17 cellular contexts compared by ENCODE assay signal in the genomic region with DNA sequence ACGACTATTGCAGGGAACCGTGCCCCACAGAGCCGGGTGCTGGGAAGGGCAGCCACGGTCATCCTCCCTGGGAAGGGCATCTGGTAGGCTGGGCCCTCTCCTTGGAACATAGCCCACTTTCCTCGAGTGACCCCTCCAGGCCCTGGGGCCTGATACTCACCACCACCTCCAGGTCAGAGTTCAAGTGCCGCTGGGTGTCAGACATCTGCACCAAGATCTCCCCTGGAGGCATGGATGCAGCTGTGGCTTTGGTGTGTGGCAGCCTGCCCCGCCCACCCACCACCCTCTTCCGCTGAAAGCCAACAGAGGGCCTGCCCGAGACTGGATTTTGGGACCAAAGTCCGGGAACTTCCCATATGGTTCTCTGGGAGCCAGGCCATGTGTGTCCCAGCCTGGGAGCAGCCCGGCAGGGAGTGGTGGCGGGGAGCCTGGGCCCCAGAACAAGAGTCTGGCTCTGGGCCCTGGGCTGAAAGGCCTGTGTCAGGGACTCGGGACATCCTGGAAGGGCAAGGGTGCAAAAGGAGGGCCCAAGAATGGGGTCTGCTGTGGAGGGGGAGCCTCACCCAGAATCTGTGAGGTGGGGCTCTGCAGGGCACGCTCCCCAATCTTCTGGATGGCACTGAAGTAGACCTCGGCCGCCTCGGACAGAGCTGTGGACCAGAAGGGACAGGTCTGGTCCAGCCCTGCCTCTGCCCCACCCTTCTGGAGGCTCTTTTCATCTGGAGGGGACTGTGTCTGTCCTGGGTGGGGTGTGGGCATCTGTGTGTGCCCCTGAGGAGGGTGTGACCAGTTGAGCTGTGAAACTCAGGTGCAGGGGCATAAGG. TPM values are rescaled to one million over a fixed set of nuclear protein-coding genes. Genes with fewer than 3 reads are reported as not detected.
A peak's percentile ranks its signal among the peaks of the same experiment; 100 is the strongest.
DNase-seq lines count a peak whose midpoint lies in the region; ATAC-seq and TF ChIP-seq lines count a peak whose summit lies in the region.
"Had no signal": no experiment of that assay in that cellular context is flagged by ENCODE, and none has a peak within 500 bp of the region (broad histone marks: within the 10 kb centered on the region; RNA-seq: fewer than 3 reads in every experiment).

No MANE protein-coding gene starts in this region.

- no peak overlapping the region for H3K9ac ChIP-seq in trophoblast cell (ENCODE audit: low read length)

- no peak overlapping the region for H4K12ac ChIP-seq in trophoblast cell (ENCODE audit: low read depth, low read length)

- H3K18ac ChIP-seq in trophoblast cell (ENCODE audit: low read length) = no peak overlapping the region

- H2AFZ ChIP-seq in trophoblast cell (ENCODE audit: insufficient read depth, low read length, poor library complexity) = no peak overlapping the region

- H4K91ac ChIP-seq in trophoblast cell (ENCODE audit: low read depth, low read length) = no peak overlapping the region

- no peak overlapping the region for H3K14ac ChIP-seq in trophoblast cell (ENCODE audit: low read length)

- no peak overlapping the region for H4K8ac ChIP-seq in trophoblast cell (ENCODE audit: low read depth, low read length)

- peaks cover 3% of the 10 kb centered on the region for H3K27me3 Mint-ChIP-seq in osteocyte (ENCODE audit: unreplicated experiment)
- H3K27me3 Mint-ChIP-seq: activated CD4-positive, alpha-beta T cell treated with anti-CD3 and anti-CD28 coated beads, Interleukin-2, amount 10 ng/mL, durations not matched to agents 7 days and 5 days; memory B cell; stimulated activated naive CD8-positive, alpha-beta T cell treated with anti-CD3 and anti-CD28 coated beads, Interleukin-15, Interleukin-2, amounts not matched to agents 100 ng/mL and 50 ng/mL, for 24 hours had no signal

- H3K9me3 Mint-ChIP-seq in osteocyte (ENCODE audit: unreplicated experiment) = no peaks in the 10 kb centered on the region
- H3K9me3 Mint-ChIP-seq: activated CD4-positive, alpha-beta T cell treated with anti-CD3 and anti-CD28 coated beads, Interleukin-2, amount 10 ng/mL, durations not matched to agents 7 days and 5 days; CD8-positive, alpha-beta T cell; stimulated activated naive CD8-positive, alpha-beta T cell treated with anti-CD3 and anti-CD28 coated beads, Interleukin-15, Interleukin-2, amounts not matched to agents 100 ng/mL and 50 ng/mL, for 24 hours had no signal

- no peak overlapping the region for H2AK5ac ChIP-seq in trophoblast cell (ENCODE audit: low read length)

- no peaks in the 10 kb centered on the region for H3K9me3 ChIP-seq in trophoblast cell (ENCODE audit: insufficient read depth, low read depth, low read length)
- H3K9me3 ChIP-seq: heart right ventricle, prostate gland had no signal

- no peaks in the 10 kb centered on the region for H3K4me1 ChIP-seq in trophoblast cell (ENCODE audit: control insufficient read depth in 1 of 2, insufficient read depth in 2 of 2, low read length in 2 of 2)
- H3K4me1 ChIP-seq: prostate gland had no signal

- H3K4me3 ChIP-seq in trophoblast cell (ENCODE audit: low read depth, low read length) = no peak overlapping the region
- H3K4me3 ChIP-seq: heart right ventricle, prostate gland had no signal

- DNase-seq in COLO668 (lab: John Stamatoyannopoulos, UW; ENCODE audit: unreplicated experiment) (peak; percentile 39), LoVo (ENCODE audit: low spot score) (peak; percentile 37), left ventricle myocardium superior (no peak), trophoblast cell (peak; percentile 64 to 78), osteocyte (ENCODE audit: extremely low spot score, unreplicated experiment) (no peak), SK-N-DZ (ENCODE audit: low spot score) (no peak)
- DNase-seq in stimulated activated CD4-positive, alpha-beta T cell treated with anti-CD3 and anti-CD28 coated beads, Interleukin-2, amount 100 ng/mL, for 48 hours = no peak
- DNase-seq: activated CD4-positive, alpha-beta T cell treated with anti-CD3 and anti-CD28 coated beads, Interleukin-2, amount 10 ng/mL, durations not matched to agents 7 days and 5 days; CD8-positive, alpha-beta T cell; heart right ventricle; NCI-H2029 treated with DMSO at 0.1 percent for 48 hours; OCI-M1; stimulated activated CD4-positive, alpha-beta T cell treated with anti-CD3 and anti-CD28 coated beads, Interleukin-4, amount 100 ng/mL, for 1 hour had no signal

- H3K23ac ChIP-seq in trophoblast cell (ENCODE audit: low read length) = no peak overlapping the region

- H3K4me2 ChIP-seq in trophoblast cell (ENCODE audit: low read length) = no peak overlapping the region

- H3K4me1 Mint-ChIP-seq in osteocyte (ENCODE audit: unreplicated experiment) = peaks cover 11% of the 10 kb centered on the region

- intact Hi-C loops in left ventricle myocardium superior (cut with micrococcal nuclease) = no loop called here

- H2BK120ac ChIP-seq in trophoblast cell (ENCODE audit: insufficient read depth, low read length, poor library complexity) = no peak overlapping the region

- no peak for TF ChIP-seq CTCF in osteocyte (IDR thresholded peaks at IDR 0.05)

- no peak overlapping the region for H3K27ac ChIP-seq in trophoblast cell (ENCODE audit: low read depth, low read length)
- H3K27ac ChIP-seq: heart right ventricle, prostate gland had no signal

- H3K4me3 Mint-ChIP-seq in osteocyte (ENCODE audit: unreplicated experiment) = no peak overlapping the region
- H3K4me3 Mint-ChIP-seq: activated CD4-positive, alpha-beta T cell treated with anti-CD3 and anti-CD28 coated beads, Interleukin-2, amount 10 ng/mL, durations not matched to agents 7 days and 5 days; CD8-positive, alpha-beta T cell; memory B cell; stimulated activated naive CD8-positive, alpha-beta T cell treated with anti-CD3 and anti-CD28 coated beads, Interleukin-15, Interleukin-2, amounts not matched to agents 100 ng/mL and 50 ng/mL, for 24 hours had no signal

- no peaks in the 10 kb centered on the region for H3K36me3 Mint-ChIP-seq in osteocyte (ENCODE audit: unreplicated experiment)

- ATAC-seq in left ventricle myocardium superior (peak; percentile 51), GM18511 (IDR thresholded peaks at IDR 0.05; ENCODE audit: unreplicated experiment) (no peak)

- WGBS in trophoblast cell (ENCODE audit: extremely low coverage, insufficient coverage, insufficient read length) = no CpG with 5 or more reads among the region's 17 CpGs

- H2BK12ac ChIP-seq in trophoblast cell (ENCODE audit: low read length) = no peak overlapping the region

- no peak overlapping the region for H3K4ac ChIP-seq in trophoblast cell (ENCODE audit: low read depth, low read length)

- H2BK5ac ChIP-seq in trophoblast cell (ENCODE audit: low read depth, low read length, poor library complexity) = no peak overlapping the region

- H3K36me3 ChIP-seq in trophoblast cell (ENCODE audit: control insufficient read depth in 1 of 2, insufficient read depth in 2 of 2, low read length in 2 of 2) = no peaks in the 10 kb centered on the region
- H3K36me3 ChIP-seq: prostate gland had no signal

- H3K79me2 ChIP-seq in trophoblast cell (ENCODE audit: control insufficient read depth, insufficient read depth, low read length, poor library complexity) = no peaks in the 10 kb centered on the region

- H3K79me1 ChIP-seq in trophoblast cell (ENCODE audit: low read length) = no peaks in the 10 kb centered on the region

- H3K27me3 ChIP-seq in trophoblast cell (ENCODE audit: insufficient read depth, low read length) = no peaks in the 10 kb centered on the region
- H3K27me3 ChIP-seq: heart right ventricle had no signal

- H3K27ac Mint-ChIP-seq in osteocyte (ENCODE audit: unreplicated experiment) = no peak overlapping the region
- H3K27ac Mint-ChIP-seq: activated CD4-positive, alpha-beta T cell treated with anti-CD3 and anti-CD28 coated beads, Interleukin-2, amount 10 ng/mL, durations not matched to agents 7 days and 5 days; CD8-positive, alpha-beta T cell; stimulated activated naive CD8-positive, alpha-beta T cell treated with anti-CD3 and anti-CD28 coated beads, Interleukin-15, Interleukin-2, amounts not matched to agents 100 ng/mL and 50 ng/mL, for 24 hours had no signal

RNA-seq across cellular contexts. Expression of a gene that starts 2.6 kb away (rescaled TPM):
- total RNA-seq in left ventricle myocardium superior = 0.15 TPM
- 0.27 and 0.35 TPM in 2 replicates for polyA plus RNA-seq in trophoblast cell (2013)
- total RNA-seq in osteocyte = 0.39 and 0.48 TPM in 2 replicates
- polyA plus RNA-seq in SK-N-DZ (2014; cell fraction: cytosol; rRNA removed) = 1.3 and 1.9 TPM in 2 replicates
- polyA plus RNA-seq in SK-N-DZ (2014; cell fraction: nucleus; rRNA removed) = 2.5 and 5.6 TPM in 2 replicates

RNA-seq across cellular contexts. Expression of a gene that starts 23.9 kb away (rescaled TPM):
- not detected for total RNA-seq in left ventricle myocardium superior
- 0.22 TPM in 1 of 2 replicates, not detected in the other for polyA plus RNA-seq in trophoblast cell (2013)
- total RNA-seq in osteocyte = not detected in 2 replicates
- polyA plus RNA-seq in SK-N-DZ (2014; cell fraction: cytosol; rRNA removed) = not detected in 2 replicates
- polyA plus RNA-seq in SK-N-DZ (2014; cell fraction: nucleus; rRNA removed) = not detected in 2 replicates
- total RNA-seq: activated CD4-positive, alpha-beta T cell treated with anti-CD3 and anti-CD28 coated beads, Interleukin-2, amount 10 ng/mL, durations not matched to agents 7 days and 5 days; CD8-positive, alpha-beta T cell had no signal

RNA-seq across cellular contexts. Expression of a gene that starts 50.7 kb away (rescaled TPM):
- 26.5 TPM for total RNA-seq in left ventricle myocardium superior
- 13.7 TPM in 2 replicates for polyA plus RNA-seq in trophoblast cell (2013)
- total RNA-seq in osteocyte = 26.2 and 27.9 TPM in 2 replicates
- polyA plus RNA-seq in SK-N-DZ (2014; cell fraction: cytosol; rRNA removed) = 34.4 and 37.6 TPM in 2 replicates
- 139 and 169 TPM in 2 replicates for polyA plus RNA-seq in SK-N-DZ (2014; cell fraction: nucleus; rRNA removed)

Comparison
In these comparisons a context has a peak if more than half of its experiments do, and no peak if none do; other contexts are left out.
1. DNase-seq: peak in COLO668 (single experiment), LoVo (single experiment) and trophoblast cell (2 of 2); none in left ventricle myocardium superior (single experiment), stimulated activated CD4-positive, alpha-beta T cell treated with anti-CD3 and anti-CD28 coated beads, Interleukin-2, amount 100 ng/mL, for 48 hours (0 of 2), osteocyte (single experiment) and SK-N-DZ (single experiment).